8 cellular contexts compared by ENCODE assay signal in the genomic region with DNA sequence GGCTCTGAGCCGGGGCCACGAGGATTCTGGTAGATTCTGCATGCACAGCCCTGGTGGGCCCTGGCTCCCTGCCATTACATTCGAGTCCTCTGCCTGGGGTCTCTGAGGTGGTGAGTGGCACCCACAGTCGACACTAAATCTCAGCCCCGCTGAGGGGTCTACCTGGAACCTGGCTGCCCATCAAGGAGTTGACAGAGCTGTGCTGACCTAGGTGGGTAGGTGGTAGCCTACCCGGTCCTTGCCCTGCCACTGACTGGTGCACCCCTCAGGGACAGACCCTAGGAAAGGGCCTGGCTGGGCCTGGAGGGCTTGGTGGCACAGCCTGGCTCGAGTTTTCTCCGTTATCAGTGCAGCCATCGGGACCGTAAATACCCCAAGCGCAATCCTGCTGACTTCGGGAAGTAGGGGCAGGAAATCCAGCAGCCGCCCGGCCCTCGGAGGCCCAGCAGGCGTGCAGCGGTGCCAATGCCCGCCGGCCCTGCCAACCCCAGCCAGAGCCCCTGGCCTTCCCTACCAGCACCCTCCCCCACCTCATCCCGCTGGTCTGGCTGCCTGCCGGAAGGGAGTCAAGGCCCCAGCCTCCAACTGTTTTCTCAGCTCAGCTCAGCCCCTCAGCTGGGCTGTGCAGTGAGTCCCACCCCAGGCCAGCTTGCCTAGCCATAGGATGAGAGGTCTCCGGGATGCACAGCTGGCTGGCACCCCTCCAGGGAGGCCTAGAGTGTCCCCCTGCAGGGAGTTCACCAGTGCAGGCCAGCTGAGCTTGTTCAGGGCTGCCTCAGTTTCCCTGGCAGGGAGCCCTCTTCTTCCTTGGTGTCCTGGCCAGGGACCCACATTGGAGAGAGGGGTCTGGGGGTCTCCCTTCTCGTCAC.
DNase-seq lines count a peak whose midpoint lies in the region; ATAC-seq and TF ChIP-seq lines count a peak whose summit lies in the region.

No MANE protein-coding gene starts in this region.

- peaks cover 11 to 31% of the 10 kb centered on the region in 2 donors for H3K4me1 ChIP-seq in lung (ENCODE audit: control insufficient read depth in 2 of 2, insufficient read depth in 2 of 2, low read length in 2 of 2)

- 30 to 41% methylated on average over 23 of the region's 23 CpGs for WGBS in lung, 2 donors

- H3K4me3 ChIP-seq in lung: no peak overlapping the region

- H3K27ac ChIP-seq in cingulate gyrus (ENCODE audit: low read depth, low read length) (peak overlapping the region; percentile 91), lung (ENCODE audit: low read depth in 1 of 2, low read length in 1 of 2) (peak overlapping the region in 1 of 2 donors; percentile 88), temporal lobe (ENCODE audit: low read depth, low read length) (peak overlapping the region; percentile 72)

- ATAC-seq in lung (ENCODE audit: insufficient read depth, low FRiP score) (no peak), HG03378 (IDR thresholded peaks at IDR 0.05; ENCODE audit: unreplicated experiment) (no peak)

- no peak for TF ChIP-seq CTCF in lung (IDR thresholded peaks at IDR 0.05; ENCODE audit: control extremely low read depth, extremely low read depth)

- DNase-seq in DMS 273 (lab: John Stamatoyannopoulos, UW; ENCODE audit: unreplicated experiment) (peak; percentile 35), DMS 273 treated with DMSO at 0.1 percent for 48 hours (lab: John Stamatoyannopoulos, UW) (no peak), lung (ENCODE audit: low spot score) (peak; percentile 25), NCI-H2196 (lab: John Stamatoyannopoulos, UW; ENCODE audit: unreplicated experiment) (no peak), C1 segment of cervical spinal cord (lab: John Stamatoyannopoulos, UW) (no peak)

- H3K27me3 ChIP-seq in lung (ENCODE audit: control insufficient read depth, insufficient read depth): no peaks in the 10 kb centered on the region

- H3K36me3 ChIP-seq in lung (ENCODE audit: control insufficient read depth in 2 of 2, insufficient read depth in 2 of 2, low read length in 2 of 2): no peaks in the 10 kb centered on the region

- no peaks in the 10 kb centered on the region for H3K9me3 ChIP-seq in lung (ENCODE audit: control insufficient read depth in 2 of 2, insufficient read depth in 1 of 2, low read length in 1 of 2)

Comparison
In these comparisons a context has a peak if more than half of its experiments do, and no peak if none do; other contexts are left out.
1. DNase-seq: peak in DMS 273 (single experiment) and lung (single experiment); none in DMS 273 treated with DMSO at 0.1 percent for 48 hours (single experiment), NCI-H2196 (single experiment) and C1 segment of cervical spinal cord (0 of 14).